ENCODE assay signal across 8 cellular contexts in the genomic region with DNA sequence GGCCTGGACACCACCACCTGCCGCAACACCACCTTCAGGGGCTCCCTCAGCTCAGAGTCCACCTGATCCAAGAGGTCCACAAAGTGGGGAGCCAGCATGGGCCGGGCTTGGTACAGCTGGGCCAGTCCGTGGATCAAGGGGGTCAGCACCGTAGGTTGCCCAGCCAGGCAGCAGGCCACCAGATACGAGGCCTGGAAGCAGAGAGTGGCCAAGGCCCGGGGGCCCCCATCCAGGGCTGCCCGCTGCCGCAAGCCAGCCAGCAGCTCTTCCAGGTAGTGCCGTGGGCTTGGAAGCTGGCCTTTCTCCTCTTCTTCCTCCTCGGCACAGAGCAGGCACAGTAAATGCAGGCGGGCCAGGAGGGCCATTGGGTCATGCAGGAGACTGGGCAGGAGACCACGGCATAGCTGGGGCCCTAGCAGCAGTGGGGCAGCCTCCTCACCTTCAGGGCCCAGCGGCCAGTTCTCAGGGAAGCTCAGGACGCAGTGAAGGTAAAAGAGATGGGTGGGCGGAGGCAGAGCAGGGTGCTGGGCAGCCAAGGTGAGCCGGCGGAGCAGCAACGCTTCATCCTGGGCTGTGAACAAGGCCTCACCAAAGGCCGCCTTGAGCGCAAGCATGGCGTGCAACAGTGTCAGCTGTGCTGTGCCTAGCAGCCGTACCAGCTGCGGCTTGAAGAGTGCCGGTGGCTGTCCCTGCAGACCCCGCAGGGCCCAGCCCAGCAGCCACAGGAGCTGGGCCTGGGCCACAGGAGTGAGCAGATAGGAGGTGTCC. TPM values are rescaled to one million over a fixed set of nuclear protein-coding genes. Genes with fewer than 3 reads are reported as not detected.
DNase-seq lines count a peak whose midpoint lies in the region; ATAC-seq and TF ChIP-seq lines count a peak whose summit lies in the region.

No MANE protein-coding gene starts in this region.

- H3K9me3 Mint-ChIP-seq in activated CD4-positive, alpha-beta T cell treated with anti-CD3 and anti-CD28 coated beads, Interleukin-2, amount 10 ng/mL, durations not matched to agents 24 days and 14 days: no peaks in the 10 kb centered on the region
- no peaks in the 10 kb centered on the region for H3K9me3 Mint-ChIP-seq in activated naive CD8-positive, alpha-beta T cell (ENCODE audit: low read depth)

- peaks cover 8 to 23% of the 10 kb centered on the region in 2 donors for H3K4me1 ChIP-seq in thoracic aorta (ENCODE audit: control insufficient read depth in 1 of 2, low read depth in 2 of 2)

- peaks cover 9% of the 10 kb centered on the region for H3K27me3 Mint-ChIP-seq in activated CD4-positive, alpha-beta T cell treated with anti-CD3 and anti-CD28 coated beads, Interleukin-2, amount 10 ng/mL, durations not matched to agents 24 days and 14 days
- H3K27me3 Mint-ChIP-seq in activated naive CD8-positive, alpha-beta T cell: peaks cover 2% of the 10 kb centered on the region

- H3K9me3 ChIP-seq in thoracic aorta: no peaks in the 10 kb centered on the region

- peaks cover 20% of the 10 kb centered on the region for H3K36me3 ChIP-seq in thoracic aorta

- H3K4me3 Mint-ChIP-seq in activated CD4-positive, alpha-beta T cell treated with anti-CD3 and anti-CD28 coated beads, Interleukin-2, amount 10 ng/mL, durations not matched to agents 24 days and 14 days: peak overlapping the region; percentile 91
- H3K4me3 Mint-ChIP-seq in activated naive CD8-positive, alpha-beta T cell: peak overlapping the region; percentile 69

- no peak overlapping the region for H3K27ac Mint-ChIP-seq in activated CD4-positive, alpha-beta T cell treated with anti-CD3 and anti-CD28 coated beads, Interleukin-2, amount 10 ng/mL, durations not matched to agents 24 days and 14 days
- no peak overlapping the region for H3K27ac Mint-ChIP-seq in activated naive CD8-positive, alpha-beta T cell

- TF ChIP-seq CTCF in thoracic aorta (IDR thresholded peaks at IDR 0.05): no peak

- ATAC-seq in left lobe of liver (no peak), thoracic aorta (ENCODE audit: insufficient number of reproducible peaks, low FRiP score, low read depth) (no peak), HG03354 (IDR thresholded peaks at IDR 0.05; ENCODE audit: poor library complexity, severe bottlenecking, unreplicated experiment) (no peak)

- no peaks in the 10 kb centered on the region for H3K27me3 ChIP-seq in thoracic aorta (replicated peaks; ENCODE audit: insufficient read depth)

- H3K27ac ChIP-seq in thoracic aorta: no peak overlapping the region

- peak; percentile 57 for DNase-seq in activated CD4-positive, alpha-beta T cell treated with anti-CD3 and anti-CD28 coated beads, Interleukin-2, amount 10 ng/mL, durations not matched to agents 24 days and 14 days
- DNase-seq in activated CD4-positive, alpha-beta T cell treated with anti-CD3 and anti-CD28 coated beads for 4 hours: no peak
- DNase-seq in left lobe of liver (ENCODE audit: low spot score) (peak; percentile 50), thoracic aorta (ENCODE audit: low spot score) (no peak), NCI-H146 (lab: John Stamatoyannopoulos, UW) (no peak), NCI-H446 treated with DMSO at 0.1 percent for 48 hours (lab: John Stamatoyannopoulos, UW) (no peak)

- peaks cover 22% of the 10 kb centered on the region for H3K4me1 Mint-ChIP-seq in activated CD4-positive, alpha-beta T cell treated with anti-CD3 and anti-CD28 coated beads, Interleukin-2, amount 10 ng/mL, durations not matched to agents 24 days and 14 days
- H3K4me1 Mint-ChIP-seq in activated naive CD8-positive, alpha-beta T cell (ENCODE audit: low read depth): peaks cover 15% of the 10 kb centered on the region

- H3K36me3 Mint-ChIP-seq in activated CD4-positive, alpha-beta T cell treated with anti-CD3 and anti-CD28 coated beads, Interleukin-2, amount 10 ng/mL, durations not matched to agents 24 days and 14 days (ENCODE audit: low read depth): peaks cover 15% of the 10 kb centered on the region
- H3K36me3 Mint-ChIP-seq in activated naive CD8-positive, alpha-beta T cell: no peaks in the 10 kb centered on the region

- peak overlapping the region; percentile 99 for H3K4me3 ChIP-seq in thoracic aorta

- intact Hi-C loops in activated CD4-positive, alpha-beta T cell treated with anti-CD3 and anti-CD28 coated beads, Interleukin-2, amount 10 ng/mL, durations not matched to agents 24 days and 14 days (cut with micrococcal nuclease): loop anchor here (2.0 kb wide), 1 partner anchor 210 kb away; no protein-coding TSS in a partner anchor

RNA-seq across cellular contexts. Expression of gene AP5B1, which starts 1.7 kb away (rescaled TPM):
- total RNA-seq in activated CD4-positive, alpha-beta T cell treated with anti-CD3 and anti-CD28 coated beads, Interleukin-2, amount 10 ng/mL, durations not matched to agents 24 days and 14 days: 20.1 and 21.1 TPM in 2 replicates
- total RNA-seq in left lobe of liver: 13.4 TPM
- 10 to 100 TPM; 26.3 to 38.4 TPM for total RNA-seq in thoracic aorta

RNA-seq across cellular contexts. Expression of gene OVOL1, which starts 7.8 kb away (rescaled TPM):
- 0.07 TPM in 1 of 2 replicates, not detected in the other for total RNA-seq in activated CD4-positive, alpha-beta T cell treated with anti-CD3 and anti-CD28 coated beads, Interleukin-2, amount 10 ng/mL, durations not matched to agents 24 days and 14 days
- total RNA-seq in left lobe of liver (0.23 TPM), thoracic aorta (under 1 TPM in 1 of 2 donors, not detected in 1; 0.27 TPM)

RNA-seq across cellular contexts. Expression of gene SNX32, which starts 54.7 kb away (rescaled TPM):
- 1.2 and 2.1 TPM in 2 replicates for total RNA-seq in activated CD4-positive, alpha-beta T cell treated with anti-CD3 and anti-CD28 coated beads, Interleukin-2, amount 10 ng/mL, durations not matched to agents 24 days and 14 days
- not detected for total RNA-seq in left lobe of liver
- under 1 TPM in 1 of 2 donors, not detected in 1; 0.81 TPM for total RNA-seq in thoracic aorta

RNA-seq across cellular contexts. Expression of gene RNASEH2C, which starts 58.5 kb away (rescaled TPM):
- total RNA-seq in activated CD4-positive, alpha-beta T cell treated with anti-CD3 and anti-CD28 coated beads, Interleukin-2, amount 10 ng/mL, durations not matched to agents 24 days and 14 days: 86.4 and 100.0 TPM in 2 replicates
- total RNA-seq in left lobe of liver (24.2 TPM), thoracic aorta (100 to 1,000 TPM; 138 to 185 TPM)

Comparison
In these comparisons a context has a peak if more than half of its experiments do, and no peak if none do; other contexts are left out.
1. DNase-seq: peak in activated CD4-positive, alpha-beta T cell treated with anti-CD3 and anti-CD28 coated beads, Interleukin-2, amount 10 ng/mL, durations not matched to agents 24 days and 14 days (single experiment) and left lobe of liver (single experiment); none in activated CD4-positive, alpha-beta T cell treated with anti-CD3 and anti-CD28 coated beads for 4 hours (0 of 2), thoracic aorta (single experiment), NCI-H146 (single experiment) and NCI-H446 treated with DMSO at 0.1 percent for 48 hours (single experiment).